ENCODE assay signal across 22 cellular contexts in the genomic region with DNA sequence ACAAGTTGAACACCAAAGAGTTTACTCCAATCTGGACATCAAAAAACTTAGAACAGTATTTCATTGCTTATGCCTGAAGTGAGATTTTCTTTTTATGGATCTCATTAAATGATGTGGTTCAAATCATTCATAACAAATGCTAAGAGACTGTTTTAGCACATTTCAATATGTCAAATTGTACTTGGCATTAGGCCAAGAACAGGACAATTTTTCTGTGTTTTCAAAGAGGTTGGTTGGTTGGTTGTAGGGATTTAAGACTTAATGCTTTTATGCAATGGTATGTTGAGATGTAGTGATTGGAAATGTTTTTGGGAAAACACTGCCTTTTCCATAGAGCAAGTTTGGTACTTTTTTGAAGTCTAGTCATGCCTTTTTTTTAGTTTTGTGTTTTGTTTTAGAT.
DNase-seq lines count a peak whose midpoint lies in the region; ATAC-seq, FAIRE-seq and TF ChIP-seq lines count a peak whose summit lies in the region.
"Had no signal": no experiment of that assay in that cellular context is flagged by ENCODE, and none has a peak within 500 bp of the region (broad histone marks: within the 10 kb centered on the region; RNA-seq: fewer than 3 reads in every experiment).

No MANE protein-coding gene starts in this region.

- no peaks in the 10 kb centered on the region for H3K9me1 ChIP-seq in K562 (ENCODE audit: control insufficient read depth, insufficient read depth, low read length)

- FAIRE-seq in K562 (lab: Jason Lieb, UNC) = no peak
- FAIRE-seq: D721Med, GM12878, H54 had no signal

- no peak overlapping the region for H2AFZ ChIP-seq in K562 (ENCODE audit: low read depth, low read length)

- no peak for ATAC-seq in K562
- ATAC-seq in natural killer cell treated with Interleukin-12 subunit alpha and Interleukin-12 subunit beta and Interleukin-15 and Interleukin-18, amount 100 ng/mL, for 72 hours = no peak
- ATAC-seq in GM19397 (IDR thresholded peaks at IDR 0.05; ENCODE audit: unreplicated experiment) = no peak
- ATAC-seq: GM12878 had no signal

- no peak overlapping the region for H3K4me2 ChIP-seq in K562 (ENCODE audit: insufficient read depth, low read length)

- no peaks in the 10 kb centered on the region for H3K79me2 ChIP-seq in K562 (ENCODE audit: control insufficient read depth, insufficient read depth, low read length)

- no peak for TF ChIP-seq CTCF in K562 (IDR thresholded peaks at IDR 0.05 in 2 of 3, conservative IDR thresholded peaks at IDR 0.05 in 1 of 3; ENCODE audit: insufficient read depth in 2 of 3, low read depth in 1 of 3, low read length in 3 of 3)
- TF ChIP-seq CTCF in ascending aorta (IDR thresholded peaks at IDR 0.05) = no peak

- POLR2A ChIA-PET in K562 (lab: Yijun Ruan, JAX) = no interaction called here

- no peak for TF ChIP-seq EP300 in Ishikawa (IDR thresholded peaks at IDR 0.05; ENCODE audit: borderline replicate concordance)
- TF ChIP-seq EP300 in K562 (IDR thresholded peaks at IDR 0.05; ENCODE audit: low read length) = no peak

- H3K36me3 ChIP-seq in K562 (ENCODE audit: control insufficient read depth, insufficient read depth, low read length) (no peaks in the 10 kb centered on the region), ascending aorta (no peaks in the 10 kb centered on the region)
- H3K36me3 ChIP-seq: BE2C; BLaER1 treated with 17β-estradiol and CSF1 and Interleukin-3, amounts not matched to agents 10 nM and 100 nM; HAP-1 had no signal

- H3K9me3 Mint-ChIP-seq in natural killer cell treated with Interleukin-12 subunit alpha and Interleukin-12 subunit beta and Interleukin-15 and Interleukin-18, amount 100 ng/mL, for 72 hours = no peaks in the 10 kb centered on the region
- H3K9me3 Mint-ChIP-seq: CD4-positive, alpha-beta T cell; HFFc6 had no signal

- no peak for TF ChIP-seq RAD21 in Ishikawa (IDR thresholded peaks at IDR 0.05; ENCODE audit: low read depth)
- TF ChIP-seq RAD21 in K562 (CRISPR knock-in tag; conservative IDR thresholded peaks at IDR 0.05 in 1 of 2, IDR thresholded peaks at IDR 0.05 in 1 of 2) = no peak

- DNase-seq in Ammon's horn (ENCODE audit: low spot score) (peak; percentile 1), K562 (ENCODE audit: extremely low read depth in 1 of 4, low spot score in 3 of 4) (no peak), superior temporal gyrus (ENCODE audit: extremely low spot score) (peak; percentile 9), ascending aorta (ENCODE audit: low spot score in 2 of 2) (no peak)
- no peak for DNase-seq in natural killer cell treated with Interleukin-12 subunit alpha and Interleukin-12 subunit beta and Interleukin-15 and Interleukin-18, amount 100 ng/mL, for 72 hours (ENCODE audit: low spot score)
- DNase-seq: BE2C; CD4-positive, alpha-beta T cell; CD8-positive, alpha-beta memory T cell; DMS 273 treated with DMSO at 0.1 percent for 48 hours; DMS79; EL; GDM1; GOT3; HFFc6 had no signal

- H3K36me3 Mint-ChIP-seq in natural killer cell treated with Interleukin-12 subunit alpha and Interleukin-12 subunit beta and Interleukin-15 and Interleukin-18, amount 100 ng/mL, for 72 hours = no peaks in the 10 kb centered on the region
- H3K36me3 Mint-ChIP-seq: CD14-positive monocyte; CD8-positive, alpha-beta memory T cell had no signal

- H3K27me3 Mint-ChIP-seq in natural killer cell treated with Interleukin-12 subunit alpha and Interleukin-12 subunit beta and Interleukin-15 and Interleukin-18, amount 100 ng/mL, for 72 hours = peaks cover 13 to 19% of the 10 kb centered on the region in 2 donors
- H3K27me3 Mint-ChIP-seq: CD4-positive, alpha-beta T cell had no signal

- no peak overlapping the region for H3K4me3 Mint-ChIP-seq in natural killer cell treated with Interleukin-12 subunit alpha and Interleukin-12 subunit beta and Interleukin-15 and Interleukin-18, amount 100 ng/mL, for 72 hours
- H3K4me3 Mint-ChIP-seq: CD14-positive monocyte; CD4-positive, alpha-beta T cell; CD8-positive, alpha-beta memory T cell; HFFc6 had no signal

- no peak overlapping the region for H3K4me3 ChIP-seq in K562
- no peak overlapping the region for H3K4me3 ChIP-seq in ascending aorta
- H3K4me3 ChIP-seq: BLaER1 treated with 17β-estradiol and CSF1 and Interleukin-3, amounts not matched to agents 10 nM and 100 nM; GM12878; HAP-1 had no signal

- H3K4me1 Mint-ChIP-seq in natural killer cell treated with Interleukin-12 subunit alpha and Interleukin-12 subunit beta and Interleukin-15 and Interleukin-18, amount 100 ng/mL, for 72 hours (ENCODE audit: low read depth in 2 of 2) = peaks cover 0 to 2% of the 10 kb centered on the region in 2 donors
- H3K4me1 Mint-ChIP-seq: CD8-positive, alpha-beta memory T cell had no signal

- no peaks in the 10 kb centered on the region for H3K27me3 ChIP-seq in K562 (ENCODE audit: control insufficient read depth in 2 of 2, insufficient read depth in 2 of 2, low read length in 2 of 2)
- no peaks in the 10 kb centered on the region for H3K27me3 ChIP-seq in ascending aorta
- H3K27me3 ChIP-seq: BE2C; BLaER1 treated with 17β-estradiol and CSF1 and Interleukin-3, amounts not matched to agents 10 nM and 100 nM had no signal

- intact Hi-C loops in K562 (cut with micrococcal nuclease) (no loop called here), ascending aorta (cut with DNase I) (no loop called here)

- H4K20me1 ChIP-seq in K562 (replicated peaks; ENCODE audit: control insufficient read depth, insufficient read depth, low read length) = no peaks in the 10 kb centered on the region
- H4K20me1 ChIP-seq: BLaER1 treated with 17β-estradiol and CSF1 and Interleukin-3, amounts not matched to agents 10 nM and 100 nM had no signal

- BruUV-seq in K562 (replicated peaks; lab: Mats Ljungman, UMichigan) = no TSS peak

- H3K27ac ChIP-seq in K562 (ENCODE audit: extremely low read depth, low read depth, low read length) (no peak overlapping the region), ascending aorta (no peak overlapping the region)
- H3K27ac ChIP-seq: BLaER1 treated with 17β-estradiol and CSF1 and Interleukin-3, amounts not matched to agents 10 nM and 100 nM had no signal

- TF ChIP-seq POLR2A in K562 (conservative IDR thresholded peaks at IDR 0.05) = no peak

- H3K9ac ChIP-seq in K562 (ENCODE audit: insufficient read depth in 1 of 2, low read depth in 2 of 2, low read length in 2 of 2) = no peak overlapping the region
- H3K9ac ChIP-seq: BLaER1 treated with 17β-estradiol and CSF1 and Interleukin-3, amounts not matched to agents 10 nM and 100 nM had no signal

- CTCF ChIA-PET in K562 (lab: Yijun Ruan, JAX; ENCODE audit: low intra/inter-chr PET ratio) = no interaction called here

- H3K9me3 ChIP-seq in K562 (replicated peaks; ENCODE audit: control insufficient read depth, insufficient read depth, low read depth, low read length) (no peaks in the 10 kb centered on the region), ascending aorta (no peaks in the 10 kb centered on the region)
- H3K9me3 ChIP-seq: BE2C, HAP-1 had no signal

- no peak overlapping the region for H3K27ac Mint-ChIP-seq in natural killer cell treated with Interleukin-12 subunit alpha and Interleukin-12 subunit beta and Interleukin-15 and Interleukin-18, amount 100 ng/mL, for 72 hours
- H3K27ac Mint-ChIP-seq: CD14-positive monocyte; CD4-positive, alpha-beta T cell; CD8-positive, alpha-beta memory T cell; HFFc6 had no signal

- in situ Hi-C loops in K562 (cut with MboI) = no loop called here

- H3K4me1 ChIP-seq in K562 (replicated peaks in 1 of 2; ENCODE audit: control insufficient read depth in 2 of 2, insufficient read depth in 2 of 2, low read length in 2 of 2) = no peaks in the 10 kb centered on the region
- H3K4me1 ChIP-seq in ascending aorta = no peaks in the 10 kb centered on the region
- H3K4me1 ChIP-seq: BE2C had no signal

TF ChIP-seq in Ishikawa, 13 proteins besides CTCF, POLR2A, EP300 and RAD21:
- TF ChIP-seq, protein P1, sequence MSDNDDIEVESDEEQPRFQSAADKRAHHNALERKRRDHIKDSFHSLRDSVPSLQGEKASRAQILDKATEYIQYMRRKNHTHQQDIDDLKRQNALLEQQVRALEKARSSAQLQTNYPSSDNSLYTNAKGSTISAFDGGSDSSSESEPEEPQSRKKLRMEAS (IDR thresholded peaks at IDR 0.05) = no peak
- TF ChIP-seq NFIC (IDR thresholded peaks at IDR 0.05) (0 out of 2 replicates have a peak, but pooled peaks have one; percentile 8), TAF1 (IDR thresholded peaks at IDR 0.05; ENCODE audit: low read depth) (no peak)

TF ChIP-seq in K562, 482 proteins besides CTCF, POLR2A, EP300 and RAD21:
- peak; percentile 60 for TF ChIP-seq NFIX (CRISPR knock-in tag; IDR thresholded peaks at IDR 0.05; ENCODE audit: low read depth)
- no peak for TF ChIP-seq KLF10 (CRISPR knock-in tag; IDR thresholded peaks at IDR 0.05)
- no peak for TF ChIP-seq SREBF1 (IDR thresholded peaks at IDR 0.05; ENCODE audit: borderline replicate concordance, low read depth, low read length)
- peak; percentile 87 for TF ChIP-seq NFIC (IDR thresholded peaks at IDR 0.05)
TF ChIP-seq in K562: peak in this region for 2.

Comparison
In these comparisons a context has a peak if more than half of its experiments do, and no peak if none do; other contexts are left out.
1. DNase-seq: peak in Ammon's horn (single experiment) and superior temporal gyrus (single experiment); none in K562 (0 of 4), natural killer cell treated with Interleukin-12 subunit alpha and Interleukin-12 subunit beta and Interleukin-15 and Interleukin-18, amount 100 ng/mL, for 72 hours (single experiment) and ascending aorta (0 of 2).